2 cellular contexts compared by ENCODE assay signal in genomic region chr20:58461104-58461503, GRCh38.
TF ChIP-seq lines count a peak whose summit lies in the region.

No MANE protein-coding gene starts in this region.

TF ChIP-seq in HepG2, 621 proteins besides CTCF, POLR2A, EP300 and RAD21:
- TF ChIP-seq ZNF678 (CRISPR knock-in tag; IDR thresholded peaks at IDR 0.05) (no peak), YEATS4 (CRISPR knock-in tag; IDR thresholded peaks at IDR 0.05; ENCODE audit: borderline replicate concordance) (no peak), AGO2 (optimal IDR thresholded peaks at IDR 0.05; ENCODE audit: low read depth, low read length) (peak; percentile 69), ZNF318 (CRISPR knock-in tag; IDR thresholded peaks at IDR 0.05) (no peak), ZNF33B (CRISPR knock-in tag; IDR thresholded peaks at IDR 0.05) (no peak), TCF7 (IDR thresholded peaks at IDR 0.05; ENCODE audit: low read depth) (no peak)
TF ChIP-seq in HepG2: peak in this region for 1.

TF ChIP-seq in HEK293T, 16 proteins besides CTCF, POLR2A, EP300 and RAD21:
- TF ChIP-seq ZNF384 (IDR thresholded peaks at IDR 0.05) (no peak), PKNOX1 (IDR thresholded peaks at IDR 0.05) (no peak), FOXM1 (IDR thresholded peaks at IDR 0.05; ENCODE audit: borderline replicate concordance) (no peak), HDGF (IDR thresholded peaks at IDR 0.05; ENCODE audit: borderline replicate concordance) (no peak), SUZ12 (IDR thresholded peaks at IDR 0.05) (no peak), LEF1 (IDR thresholded peaks at IDR 0.05; ENCODE audit: borderline replicate concordance) (no peak), SP1 (IDR thresholded peaks at IDR 0.05) (no peak), TARDBP (IDR thresholded peaks at IDR 0.05) (no peak), CTBP1 (IDR thresholded peaks at IDR 0.05; ENCODE audit: borderline replicate concordance) (no peak)
